ENCODE assay signal across 17 cellular contexts in the genomic region with DNA sequence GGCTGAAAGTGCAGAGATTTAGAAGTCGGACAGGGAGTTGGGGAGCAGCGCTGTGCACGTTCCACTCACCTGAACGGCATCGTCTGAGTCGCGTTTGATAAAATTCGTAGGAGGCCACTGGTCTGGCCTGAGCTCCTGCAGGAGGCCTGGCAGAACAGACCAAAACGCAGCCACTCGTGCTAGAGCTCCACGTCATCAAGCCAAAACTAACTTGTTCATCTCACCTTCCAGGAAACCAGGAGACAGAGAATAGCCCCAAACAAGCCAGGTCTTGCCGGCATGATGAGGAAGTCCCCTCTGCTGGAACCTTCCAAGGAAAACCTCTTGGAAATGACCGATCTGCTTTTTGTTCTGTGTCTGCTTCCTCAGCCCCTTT. TPM values are rescaled to one million over a fixed set of nuclear protein-coding genes. Genes with fewer than 3 reads are reported as not detected.
DNase-seq lines count a peak whose midpoint lies in the region; ATAC-seq, FAIRE-seq and TF ChIP-seq lines count a peak whose summit lies in the region.
"Had no signal": no experiment of that assay in that cellular context is flagged by ENCODE, and none has a peak within 500 bp of the region (broad histone marks: within the 10 kb centered on the region; RNA-seq: fewer than 3 reads in every experiment).

No MANE protein-coding gene starts in this region.

- dilution Hi-C loops in IMR-90 (cut with HindIII; ENCODE audit: low sequenced_read_pairs, unreplicated experiment) = no loop called here

- H3K4me1 ChIP-seq in IMR-90 (ENCODE audit: control insufficient read depth, insufficient read depth, low read length) = no peaks in the 10 kb centered on the region
- H3K4me1 ChIP-seq in small intestine (ENCODE audit: control insufficient read depth in 2 of 2, insufficient read depth in 1 of 2, low read depth in 1 of 2, low read length in 1 of 2) = no peaks in the 10 kb centered on the region
- H3K4me1 ChIP-seq: SJCRH30 had no signal

- H3K9me3 ChIP-seq in IMR-90 (ENCODE audit: control insufficient read depth, insufficient read depth, low read length) (peaks cover 3% of the 10 kb centered on the region), small intestine (ENCODE audit: control insufficient read depth, low read depth) (no peaks in the 10 kb centered on the region)
- H3K9me3 ChIP-seq: MG63, SJCRH30 had no signal

- no peak overlapping the region for H4K8ac ChIP-seq in IMR-90 (ENCODE audit: low read depth in 2 of 2, low read length in 2 of 2)

- H4K5ac ChIP-seq in IMR-90 (ENCODE audit: low read depth, low read length) = no peak overlapping the region

- TF ChIP-seq RAD21 in IMR-90 (IDR thresholded peaks at IDR 0.05; ENCODE audit: low read length) = no peak

- H3K14ac ChIP-seq in IMR-90 (replicated peaks; ENCODE audit: low read depth, low read length) = no peak overlapping the region

- FAIRE-seq in small intestine (lab: Jason Lieb, UNC) = no peak

- H3K56ac ChIP-seq in IMR-90 (ENCODE audit: extremely low read depth, insufficient read depth, low read length) = no peak overlapping the region

- H3K9ac ChIP-seq in IMR-90 (ENCODE audit: low read depth, low read length) = no peak overlapping the region

- no peak for DNase-seq in IMR-90
- no peak for DNase-seq in RWPE1 (ENCODE audit: low spot score)
- peak; percentile 95 for DNase-seq in epithelial cell of esophagus (ENCODE audit: low read depth)
- no peak for DNase-seq in activated CD4-positive, CD25-positive, alpha-beta regulatory T cell (lab: John Stamatoyannopoulos, UW)
- no peak for DNase-seq in AG08396 (ENCODE audit: low spot score)
- DNase-seq in small intestine = no peak
- DNase-seq: ACHN, DMS79, MG63, NCI-H1092, NCI-H146, NCI-H2081, NCI-H774, RPMI8226, SJCRH30 had no signal

- H3K4me2 ChIP-seq in IMR-90 (ENCODE audit: low read depth, low read length) = no peak overlapping the region

- intact Hi-C loops in IMR-90 (cut with micrococcal nuclease) = no loop called here

- H3K27ac ChIP-seq in IMR-90 (ENCODE audit: insufficient read depth, low read length) = no peak overlapping the region
- H3K27ac ChIP-seq in RWPE1 = peak overlapping the region; percentile 79
- peak overlapping the region in 20 of 21 experiments; percentile 36 to 90 (median 79) for H3K27ac ChIP-seq in skin epidermis
- H3K27ac ChIP-seq in small intestine (ENCODE audit: low read depth in 1 of 2, low read length in 1 of 2) = no peak overlapping the region
- H3K27ac ChIP-seq: SJCRH30 had no signal

- no peak for TF ChIP-seq POLR2A in IMR-90 (IDR thresholded peaks at IDR 0.05; ENCODE audit: low read depth, low read length)

- POLR2A ChIA-PET in IMR-90 (lab: Charles Lee; ENCODE audit: unreplicated experiment) = no interaction called here
- POLR2A ChIA-PET in RWPE1 (lab: Yijun Ruan, JAX; ENCODE audit: low non-redundant PET) = interaction anchor here (0.5 kb wide), 1 partner anchor 26 kb away, joined by 3 read pairs; no protein-coding TSS in a partner anchor

- CTCF ChIA-PET in IMR-90 (lab: Yijun Ruan, JAX) = no interaction called here
- CTCF ChIA-PET in RWPE1 (lab: Yijun Ruan, JAX) = interaction anchor here (0.6 kb wide), 2 partner anchors 362 to 640 kb away, joined by 3 read pairs; no protein-coding TSS in a partner anchor

- no peaks in the 10 kb centered on the region for H4K20me1 ChIP-seq in IMR-90 (ENCODE audit: insufficient read depth, low read length)

- H2AK9ac ChIP-seq in IMR-90 (replicated peaks; ENCODE audit: low read depth, low read length, poor library complexity) = no peak overlapping the region

- ATAC-seq in IMR-90 (ENCODE audit: low read depth) (no peak), HG03196 (IDR thresholded peaks at IDR 0.05; ENCODE audit: unreplicated experiment) (no peak)

- no peaks in the 10 kb centered on the region; the same call in 1 of the 2 replicates for H3K27me3 ChIP-seq in IMR-90 (ENCODE audit: control insufficient read depth, insufficient read depth, low read length)
- no peaks in the 10 kb centered on the region for H3K27me3 ChIP-seq in small intestine (ENCODE audit: control insufficient read depth in 2 of 2, insufficient read depth in 2 of 2, low read length in 2 of 2)
- H3K27me3 ChIP-seq: MG63, SJCRH30 had no signal

- TF ChIP-seq CTCF in IMR-90 (conservative IDR thresholded peaks at IDR 0.05; ENCODE audit: low read depth, low read length) (no peak), RWPE1 (conservative IDR thresholded peaks at IDR 0.05; ENCODE audit: low read depth) (no peak), epithelial cell of esophagus (IDR thresholded peaks at IDR 0.05; ENCODE audit: insufficient read depth, low read depth, low read length, missing control alignments) (no peak)

- peak overlapping the region; percentile 58 for H2AFZ ChIP-seq in IMR-90 (replicated peaks; ENCODE audit: low read length, poor library complexity)

- in situ Hi-C loops in IMR-90 (cut with MboI; ENCODE audit: low sequenced_read_pairs) = no loop called here

- H2BK15ac ChIP-seq in IMR-90 (ENCODE audit: low read depth, low read length) = no peak overlapping the region

- H4K91ac ChIP-seq in IMR-90 (ENCODE audit: insufficient read depth, low read depth, low read length) = no peak overlapping the region

- H3K23ac ChIP-seq in IMR-90 (ENCODE audit: low read depth, low read length) = no peak overlapping the region

- no peak overlapping the region for H2BK5ac ChIP-seq in IMR-90 (ENCODE audit: low read depth, low read length, poor library complexity, severe bottlenecking)

- H3K4ac ChIP-seq in IMR-90 (ENCODE audit: low read depth, low read length) = no peak overlapping the region

- H3K36me3 ChIP-seq in IMR-90 (ENCODE audit: control insufficient read depth, insufficient read depth, low read length) (no peaks in the 10 kb centered on the region), small intestine (ENCODE audit: control insufficient read depth in 2 of 2, insufficient read depth in 2 of 2, low read length in 2 of 2) (no peaks in the 10 kb centered on the region)
- H3K36me3 ChIP-seq: MG63, SJCRH30 had no signal

- no peak overlapping the region for H2BK20ac ChIP-seq in IMR-90 (ENCODE audit: low read depth, low read length)

- H3K79me1 ChIP-seq in IMR-90 (ENCODE audit: low read depth in 1 of 2, low read length in 2 of 2) = no peaks in the 10 kb centered on the region

- H3K18ac ChIP-seq in IMR-90 (ENCODE audit: low read depth, low read length) = no peak overlapping the region

- 90% methylated on average over 10 of the region's 13 CpGs; no CpG with 5 or more reads in 1 of the 2 experiments for WGBS in IMR-90 (ENCODE audit: extremely low coverage in 2 of 2, insufficient read length in 1 of 2), 2 experiments
- 48 to 82% (median 59%) methylated on average over 13 of the region's 13 CpGs for WGBS in small intestine, 3 donors

- H3K4me3 ChIP-seq in IMR-90 (ENCODE audit: insufficient read depth, low read depth, low read length) = no peak overlapping the region
- H3K4me3 ChIP-seq in epithelial cell of esophagus (ENCODE audit: low read length) = no peak overlapping the region
- peak overlapping the region in 3 of 7 experiments; percentile 6 to 23 (median 11) for H3K4me3 ChIP-seq in skin epidermis
- no peak overlapping the region for H3K4me3 ChIP-seq in small intestine (ENCODE audit: low read depth in 1 of 2, low read length in 2 of 2)
- H3K4me3 ChIP-seq: MG63 had no signal

- no peaks in the 10 kb centered on the region for H3K9me1 ChIP-seq in IMR-90 (ENCODE audit: insufficient read depth, low read length)

- H2AK5ac ChIP-seq in IMR-90 (ENCODE audit: low read depth, low read length) = no peak overlapping the region

- H2BK120ac ChIP-seq in IMR-90 (ENCODE audit: low read depth, low read length) = no peak overlapping the region

- no TSS peak for BruUV-seq in IMR-90 (replicated peaks; lab: Mats Ljungman, UMichigan)

TF ChIP-seq in IMR-90, 13 proteins besides CTCF, POLR2A, EP300 and RAD21:
- no peak for TF ChIP-seq RCOR1 (IDR thresholded peaks at IDR 0.05; ENCODE audit: insufficient replicate concordance, low read length)
- no peak for TF ChIP-seq SMC3 (IDR thresholded peaks at IDR 0.05; ENCODE audit: low read depth, low read length)
- TF ChIP-seq RFX5 (IDR thresholded peaks at IDR 0.05; ENCODE audit: low read depth, low read length) = no peak
- TF ChIP-seq CEBPB (IDR thresholded peaks at IDR 0.05; ENCODE audit: low read depth, low read length) = no peak
- no peak for TF ChIP-seq MAFK (IDR thresholded peaks at IDR 0.05; ENCODE audit: low read depth, low read length)
- TF ChIP-seq, protein P1, sequence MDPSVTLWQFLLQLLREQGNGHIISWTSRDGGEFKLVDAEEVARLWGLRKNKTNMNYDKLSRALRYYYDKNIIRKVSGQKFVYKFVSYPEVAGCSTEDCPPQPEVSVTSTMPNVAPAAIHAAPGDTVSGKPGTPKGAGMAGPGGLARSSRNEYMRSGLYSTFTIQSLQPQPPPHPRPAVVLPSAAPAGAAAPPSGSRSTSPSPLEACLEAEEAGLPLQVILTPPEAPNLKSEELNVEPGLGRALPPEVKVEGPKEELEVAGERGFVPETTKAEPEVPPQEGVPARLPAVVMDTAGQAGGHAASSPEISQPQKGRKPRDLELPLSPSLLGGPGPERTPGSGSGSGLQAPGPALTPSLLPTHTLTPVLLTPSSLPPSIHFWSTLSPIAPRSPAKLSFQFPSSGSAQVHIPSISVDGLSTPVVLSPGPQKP (IDR thresholded peaks at IDR 0.05; ENCODE audit: borderline replicate concordance, low read depth, low read length) = no peak
- no peak for TF ChIP-seq MXI1 (IDR thresholded peaks at IDR 0.05; ENCODE audit: borderline replicate concordance, low read depth, low read length)
- TF ChIP-seq BHLHE40 (IDR thresholded peaks at IDR 0.05; ENCODE audit: low read depth, low read length) = no peak
- no peak for TF ChIP-seq MAZ (IDR thresholded peaks at IDR 0.05; ENCODE audit: borderline replicate concordance, low read depth, low read length)
- no peak for TF ChIP-seq NFE2L2 (IDR thresholded peaks at IDR 0.05; ENCODE audit: low read depth, low read length)
- TF ChIP-seq FOS (IDR thresholded peaks at IDR 0.05; ENCODE audit: low read depth, low read length) = no peak
- no peak for TF ChIP-seq CHD1 (IDR thresholded peaks at IDR 0.05; ENCODE audit: low read depth, low read length)
- TF ChIP-seq, protein P2, sequence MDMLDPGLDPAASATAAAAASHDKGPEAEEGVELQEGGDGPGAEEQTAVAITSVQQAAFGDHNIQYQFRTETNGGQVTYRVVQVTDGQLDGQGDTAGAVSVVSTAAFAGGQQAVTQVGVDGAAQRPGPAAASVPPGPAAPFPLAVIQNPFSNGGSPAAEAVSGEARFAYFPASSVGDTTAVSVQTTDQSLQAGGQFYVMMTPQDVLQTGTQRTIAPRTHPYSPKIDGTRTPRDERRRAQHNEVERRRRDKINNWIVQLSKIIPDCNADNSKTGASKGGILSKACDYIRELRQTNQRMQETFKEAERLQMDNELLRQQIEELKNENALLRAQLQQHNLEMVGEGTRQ (IDR thresholded peaks at IDR 0.05; ENCODE audit: low read depth, low read length) = no peak

RNA-seq across cellular contexts. Expression of a gene that starts 43.4 kb away (rescaled TPM):
- 93.4 and 155 TPM in 2 replicates for total RNA-seq in IMR-90 (2012; rRNA removed)
- 127 and 165 TPM in 2 replicates for polyA plus RNA-seq in IMR-90 (2012; rRNA removed)
- 56.9 and 61.4 TPM in 2 replicates for polyA plus RNA-seq in IMR-90 (2012; cell fraction: cytosol; rRNA removed)
- 52.2 and 98.8 TPM in 2 replicates for polyA plus RNA-seq in IMR-90 (2012; cell fraction: nucleus; rRNA removed; ENCODE audit: low replicate concordance)
- 10 to 100 TPM; 61.7 to 72.0 (median 61.9) TPM for polyA plus RNA-seq in small intestine

Comparison
In these comparisons a context has a peak if more than half of its experiments do, and no peak if none do; other contexts are left out.
1. H3K27ac ChIP-seq: peak in RWPE1 (single experiment) and skin epidermis (20 of 21); none in IMR-90 (single experiment) and small intestine (0 of 2).